ENCODE assay signal across 33 cellular contexts in genomic region chr6:76792394-76792793, GRCh38.
DNase-seq lines count a peak whose midpoint lies in the region; ATAC-seq, FAIRE-seq and TF ChIP-seq lines count a peak whose summit lies in the region.
"Had no signal": no experiment of that assay in that cellular context is flagged by ENCODE, and none has a peak within 500 bp of the region (broad histone marks: within the 10 kb centered on the region; RNA-seq: fewer than 3 reads in every experiment).

No MANE protein-coding gene starts in this region.

- H3K27ac ChIP-seq in GM23248 (no peak overlapping the region), SJCRH30 (no peak overlapping the region)
- H3K27ac ChIP-seq: coronary artery, heart right ventricle, SJSA1, thoracic aorta, vagina had no signal

- 26 to 29% methylated on average over 1 of the region's 1 CpG for WGBS in GM23248 (ENCODE audit: low coverage in 1 of 2, low lambda C conversion rate in 2 of 2, missing lambda C conversion rate in 2 of 2), 2 experiments

- H3K27me3 ChIP-seq in GM23248 (replicated peaks; ENCODE audit: insufficient read depth) (no peaks in the 10 kb centered on the region), adipocyte (replicated peaks; ENCODE audit: control insufficient read depth, insufficient read depth, low read length) (no peaks in the 10 kb centered on the region), SJCRH30 (no peaks in the 10 kb centered on the region)
- H3K27me3 ChIP-seq: body of pancreas, heart right ventricle, pancreas, SJSA1, vagina had no signal

- FAIRE-seq in GM12891 (lab: Jason Lieb, UNC) = no peak
- FAIRE-seq: GM19239, K562, pancreas had no signal

- no peaks in the 10 kb centered on the region for H3K79me2 ChIP-seq in GM23248 (ENCODE audit: insufficient read depth)

- H4K20me1 ChIP-seq in GM23248 (ENCODE audit: insufficient read depth) = no peaks in the 10 kb centered on the region

- H3K9ac ChIP-seq in GM23248 = no peak overlapping the region
- no peak overlapping the region for H3K9ac ChIP-seq in adipocyte (ENCODE audit: low read length)

- TF ChIP-seq POLR2A in GM12891 (IDR thresholded peaks at IDR 0.05; ENCODE audit: low read depth, low read length) = no peak

- ATAC-seq in GM21529 (IDR thresholded peaks at IDR 0.05; ENCODE audit: unreplicated experiment) = no peak
- ATAC-seq: activated CD8-positive, alpha-beta T cell treated with anti-CD3 and anti-CD28 coated beads for 36 hours; body of pancreas; heart right ventricle; K562; naive thymus-derived CD4-positive, alpha-beta T cell; Panc1; pancreas; right cardiac atrium; stimulated activated naive CD8-positive, alpha-beta T cell treated with anti-CD3 and anti-CD28 coated beads, Interleukin-15, Interleukin-2, amounts not matched to agents 100 U/mL and 50 U/mL, for 24 hours had no signal

- no peak for TF ChIP-seq CTCF in foreskin fibroblast (IDR thresholded peaks at IDR 0.05; ENCODE audit: low read depth, low read length)

- DNase-seq in GM23248 (peak; percentile 45), adipocyte (ENCODE audit: low read depth) (peak; percentile 44), foreskin fibroblast (peak; percentile 15 to 34), retina (peak; percentile 24), iPS-NIHi7 (ENCODE audit: extremely low spot score) (no peak), GM12891 (ENCODE audit: insufficient read length, low spot score) (no peak), SJCRH30 (no peak)
- DNase-seq: activated CD4-positive, alpha-beta T cell treated with anti-CD3 and anti-CD28 coated beads for 1 hour; activated CD8-positive, alpha-beta T cell treated with anti-CD3 and anti-CD28 coated beads for 36 hours; activated effector memory CD4-positive, alpha-beta T cell treated with Interleukin-2 at 50 U/mL for 16 hours; activated naive CD8-positive, alpha-beta T cell treated with anti-CD3 and anti-CD28 coated beads, Interleukin-2, amount 10 ng/mL, durations not matched to agents 7 days and 5 days; activated T-cell treated with anti-CD3 and anti-CD28 coated beads for 4 hours; body of pancreas; C1 segment of cervical spinal cord; Caco-2; DMS79; heart right ventricle; naive thymus-derived CD4-positive, alpha-beta T cell; NCI-H1436 treated with DMSO at 0.1 percent for 48 hours; NCI-H2171; NCI-H526; pancreas; right cardiac atrium; stimulated activated naive CD8-positive, alpha-beta T cell treated with anti-CD3 and anti-CD28 coated beads, Interleukin-15, Interleukin-2, amounts not matched to agents 100 U/mL and 50 U/mL, for 24 hours; T-helper 1 cell had no signal

- no peak overlapping the region for H2AFZ ChIP-seq in GM23248

- peak overlapping the region; percentile 47 for H3K4me2 ChIP-seq in GM23248 (ENCODE audit: unreplicated experiment)

- no peaks in the 10 kb centered on the region; the same call in none of the 2 replicates for H3F3A ChIP-seq in GM23248 (ENCODE audit: insufficient read depth)

- H3K9me2 ChIP-seq in GM23248 (ENCODE audit: insufficient read depth) = no peaks in the 10 kb centered on the region

- H3K36me3 ChIP-seq in GM23248 (ENCODE audit: low read depth) = no peaks in the 10 kb centered on the region
- no peaks in the 10 kb centered on the region for H3K36me3 ChIP-seq in adipocyte (ENCODE audit: control insufficient read depth, insufficient read depth, low read length, severe bottlenecking)
- no peaks in the 10 kb centered on the region for H3K36me3 ChIP-seq in SJCRH30
- H3K36me3 ChIP-seq: heart right ventricle, pancreas, SJSA1, thoracic aorta, vagina had no signal

- H3K4me1 ChIP-seq in GM23248 (ENCODE audit: insufficient read depth) (peaks cover 19% of the 10 kb centered on the region), adipocyte (ENCODE audit: control insufficient read depth, insufficient read depth, low read length) (peaks cover 12% of the 10 kb centered on the region), SJCRH30 (peaks cover 2% of the 10 kb centered on the region; the same call in 1 of the 2 replicates)
- H3K4me1 ChIP-seq: heart right ventricle, SJSA1, vagina had no signal

- H3K4me3 ChIP-seq in GM23248 (no peak overlapping the region), adipocyte (ENCODE audit: low read length) (no peak overlapping the region), foreskin fibroblast (ENCODE audit: low read depth in 1 of 2, low read length in 2 of 2) (no peak overlapping the region), SJCRH30 (no peak overlapping the region)
- H3K4me3 ChIP-seq: body of pancreas, coronary artery, heart right ventricle, K562, pancreas, SJSA1, thoracic aorta, vagina had no signal

- no peaks in the 10 kb centered on the region for H3K9me3 ChIP-seq in GM23248 (ENCODE audit: low read depth)
- no peaks in the 10 kb centered on the region for H3K9me3 ChIP-seq in adipocyte (ENCODE audit: control insufficient read depth, low read length)
- no peaks in the 10 kb centered on the region for H3K9me3 ChIP-seq in SJCRH30 (replicated peaks)
- H3K9me3 ChIP-seq: body of pancreas, Caco-2, heart right ventricle, pancreas, SJSA1, thoracic aorta, vagina had no signal

- in situ Hi-C loops in GM23248 (cut with MboI) = no loop called here

TF ChIP-seq in GM12891, 5 proteins besides CTCF, POLR2A, EP300 and RAD21:
- TF ChIP-seq POU2F2 (IDR thresholded peaks at IDR 0.05; ENCODE audit: low read depth, low read length) = no peak
- no peak for TF ChIP-seq TAF1 (IDR thresholded peaks at IDR 0.05; ENCODE audit: low read depth, low read length)
- TF ChIP-seq SPI1 (IDR thresholded peaks at IDR 0.05; ENCODE audit: low read depth, low read length) = no peak
- no peak for TF ChIP-seq PAX5 (IDR thresholded peaks at IDR 0.05; ENCODE audit: insufficient read depth, low read length, severe bottlenecking)
- no peak for TF ChIP-seq POLR2AphosphoS5 (IDR thresholded peaks at IDR 0.05; ENCODE audit: low read depth, low read length)

Comparison
In these comparisons a context has a peak if more than half of its experiments do, and no peak if none do; other contexts are left out.
1. DNase-seq: peak in GM23248 (single experiment), adipocyte (single experiment), foreskin fibroblast (2 of 2) and retina (single experiment); none in iPS-NIHi7 (single experiment), GM12891 (single experiment) and SJCRH30 (0 of 2).